Comparison of ENCODE assay signal across 1 cellular context in the genomic region with DNA sequence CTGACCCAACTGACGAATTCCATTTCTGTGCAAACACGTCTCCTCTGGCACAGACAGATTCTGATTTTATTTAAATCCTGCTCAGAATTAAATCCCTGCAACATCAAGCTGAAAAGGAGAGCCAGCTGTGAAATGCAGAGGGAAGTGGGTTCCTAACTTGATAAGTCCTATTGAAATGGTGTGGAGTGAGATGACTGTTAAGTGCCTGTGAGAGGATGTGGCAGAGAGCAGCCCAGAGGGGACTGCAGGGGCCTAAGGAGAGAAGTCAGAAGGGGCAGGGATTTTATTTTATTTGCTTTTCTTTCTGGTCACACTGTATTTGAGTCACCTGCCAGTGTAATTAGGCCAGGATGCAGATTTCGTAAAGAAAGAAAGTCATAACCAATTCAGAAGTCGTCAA.
TF ChIP-seq lines count a peak whose summit lies in the region.

No MANE protein-coding gene starts in this region.

TF ChIP-seq in WTC11, 78 proteins besides CTCF, POLR2A, EP300 and RAD21 (continued from another document):
- TF ChIP-seq, protein P1, sequence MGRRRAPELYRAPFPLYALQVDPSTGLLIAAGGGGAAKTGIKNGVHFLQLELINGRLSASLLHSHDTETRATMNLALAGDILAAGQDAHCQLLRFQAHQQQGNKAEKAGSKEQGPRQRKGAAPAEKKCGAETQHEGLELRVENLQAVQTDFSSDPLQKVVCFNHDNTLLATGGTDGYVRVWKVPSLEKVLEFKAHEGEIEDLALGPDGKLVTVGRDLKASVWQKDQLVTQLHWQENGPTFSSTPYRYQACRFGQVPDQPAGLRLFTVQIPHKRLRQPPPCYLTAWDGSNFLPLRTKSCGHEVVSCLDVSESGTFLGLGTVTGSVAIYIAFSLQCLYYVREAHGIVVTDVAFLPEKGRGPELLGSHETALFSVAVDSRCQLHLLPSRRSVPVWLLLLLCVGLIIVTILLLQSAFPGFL (CRISPR knock-in tag; IDR thresholded peaks at IDR 0.05; ENCODE audit: borderline replicate concordance) = no peak
- no peak for TF ChIP-seq RELA (CRISPR knock-in tag; IDR thresholded peaks at IDR 0.05; ENCODE audit: borderline replicate concordance)
- TF ChIP-seq, protein P2, sequence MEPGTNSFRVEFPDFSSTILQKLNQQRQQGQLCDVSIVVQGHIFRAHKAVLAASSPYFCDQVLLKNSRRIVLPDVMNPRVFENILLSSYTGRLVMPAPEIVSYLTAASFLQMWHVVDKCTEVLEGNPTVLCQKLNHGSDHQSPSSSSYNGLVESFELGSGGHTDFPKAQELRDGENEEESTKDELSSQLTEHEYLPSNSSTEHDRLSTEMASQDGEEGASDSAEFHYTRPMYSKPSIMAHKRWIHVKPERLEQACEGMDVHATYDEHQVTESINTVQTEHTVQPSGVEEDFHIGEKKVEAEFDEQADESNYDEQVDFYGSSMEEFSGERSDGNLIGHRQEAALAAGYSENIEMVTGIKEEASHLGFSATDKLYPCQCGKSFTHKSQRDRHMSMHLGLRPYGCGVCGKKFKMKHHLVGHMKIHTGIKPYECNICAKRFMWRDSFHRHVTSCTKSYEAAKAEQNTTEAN (CRISPR knock-in tag; IDR thresholded peaks at IDR 0.05) = no peak
